ENCODE assay signal across 8 cellular contexts in genomic region chr20:362271-363254, GRCh38. TPM values are rescaled to one million over a fixed set of nuclear protein-coding genes. Genes with fewer than 3 reads are reported as not detected.
A peak's percentile ranks its signal among the peaks of the same experiment; 100 is the strongest.
DNase-seq lines count a peak whose midpoint lies in the region; ATAC-seq and TF ChIP-seq lines count a peak whose summit lies in the region.

No MANE protein-coding gene starts in this region.

- in situ Hi-C loops in IMR-90 (cut with MboI; ENCODE audit: low sequenced_read_pairs): no loop called here
- in situ Hi-C loops in astrocyte of the spinal cord (cut with HindIII; ENCODE audit: low sequenced_read_pairs): no loop called here

- no peaks in the 10 kb centered on the region for H3K9me3 ChIP-seq in IMR-90 (ENCODE audit: control insufficient read depth, insufficient read depth, low read length)

- TF ChIP-seq CTCF in IMR-90 (conservative IDR thresholded peaks at IDR 0.05; ENCODE audit: low read depth, low read length) (peak; percentile 45), astrocyte of the spinal cord (IDR thresholded peaks at IDR 0.05; ENCODE audit: low read depth, low read length) (peak; percentile 20), kidney epithelial cell (IDR thresholded peaks at IDR 0.05; ENCODE audit: insufficient read depth, low read length, poor library complexity, severe bottlenecking) (peak; percentile 52)

- peak overlapping the region; percentile 96 for H2AK9ac ChIP-seq in IMR-90 (replicated peaks; ENCODE audit: low read depth, low read length, poor library complexity)

- H3K14ac ChIP-seq in IMR-90 (replicated peaks; ENCODE audit: low read depth, low read length): peak overlapping the region; percentile 91

- ATAC-seq in IMR-90 (ENCODE audit: low read depth) (peak; percentile 25; the same call in 1 of the 2 replicates), GM21390 (IDR thresholded peaks at IDR 0.05; ENCODE audit: unreplicated experiment) (no peak)

- H3K4me1 ChIP-seq in IMR-90 (ENCODE audit: control insufficient read depth, insufficient read depth, low read length): peaks cover 26% of the 10 kb centered on the region

- H3K23ac ChIP-seq in IMR-90 (ENCODE audit: low read depth, low read length): peak overlapping the region; percentile 81

- peak overlapping the region; percentile 99 for H3K4ac ChIP-seq in IMR-90 (ENCODE audit: low read depth, low read length)

- dilution Hi-C loops in IMR-90 (cut with HindIII; ENCODE audit: low sequenced_read_pairs, unreplicated experiment): no loop called here

- peaks cover 14% of the 10 kb centered on the region for H3K9me1 ChIP-seq in IMR-90 (ENCODE audit: insufficient read depth, low read length)

- peak overlapping the region; percentile 92 for H2BK20ac ChIP-seq in IMR-90 (ENCODE audit: low read depth, low read length)

- no peaks in the 10 kb centered on the region for H3K36me3 ChIP-seq in IMR-90 (ENCODE audit: control insufficient read depth, insufficient read depth, low read length)
- H3K36me3 ChIP-seq in kidney epithelial cell (ENCODE audit: control insufficient read depth, insufficient read depth, low read length): no peaks in the 10 kb centered on the region

- peak overlapping the region; percentile 45 for H3K18ac ChIP-seq in IMR-90 (ENCODE audit: low read depth, low read length)

- no peak for TF ChIP-seq POLR2A in IMR-90 (IDR thresholded peaks at IDR 0.05; ENCODE audit: low read depth, low read length)

- 38 to 100% methylated on average over 1 to 4 of the region's 13 CpGs for WGBS in IMR-90 (ENCODE audit: extremely low coverage in 2 of 2, insufficient read length in 1 of 2), 2 experiments

- H3K27me3 ChIP-seq in IMR-90 (ENCODE audit: control insufficient read depth, insufficient read depth, low read length) (no peaks in the 10 kb centered on the region), kidney epithelial cell (ENCODE audit: control insufficient read depth, insufficient read depth, low read length) (no peaks in the 10 kb centered on the region)

- no peak overlapping the region for H3K4me2 ChIP-seq in IMR-90 (ENCODE audit: low read depth, low read length)

- peak overlapping the region; percentile 88 for H4K91ac ChIP-seq in IMR-90 (ENCODE audit: insufficient read depth, low read depth, low read length)

- peak; percentile 36; the same call in 1 of the 2 replicates for TF ChIP-seq RAD21 in IMR-90 (IDR thresholded peaks at IDR 0.05; ENCODE audit: low read length)

- DNase-seq in DMS53 (lab: John Stamatoyannopoulos, UW) (peak; percentile 99), IMR-90 (peak; percentile 83), RKO (ENCODE audit: low spot score) (peak; percentile 73), astrocyte of the spinal cord (ENCODE audit: low read depth, low spot score) (peak; percentile 76), kidney epithelial cell (ENCODE audit: low read depth) (peak; percentile 77), inferior parietal cortex (ENCODE audit: extremely low spot score) (no peak)
- DNase-seq in stimulated activated naive CD4-positive, alpha-beta T cell treated with Interleukin-2 at 50 U/mL for 16 hours (lab: John Stamatoyannopoulos, UW): peak; percentile 44

- intact Hi-C loops in IMR-90 (cut with micrococcal nuclease): no loop called here

- CTCF ChIA-PET in IMR-90 (lab: Yijun Ruan, JAX): interaction anchor here (0.9 to 1.4 kb wide), 3 partner anchors 8 to 80 kb away, joined by 3 to 9 read pairs (median 4); no protein-coding TSS in a partner anchor

- H3K56ac ChIP-seq in IMR-90 (ENCODE audit: extremely low read depth, insufficient read depth, low read length): no peak overlapping the region; the same call in 1 of the 2 replicates

- H4K8ac ChIP-seq in IMR-90 (ENCODE audit: low read depth in 2 of 2, low read length in 2 of 2): peak overlapping the region; percentile 24 to 93

- BruUV-seq in IMR-90 (replicated peaks; lab: Mats Ljungman, UMichigan): no TSS peak

- H4K5ac ChIP-seq in IMR-90 (ENCODE audit: low read depth, low read length): peak overlapping the region; percentile 23; the same call in 1 of the 2 replicates

- H3K27ac ChIP-seq in IMR-90 (ENCODE audit: insufficient read depth, low read length): peak overlapping the region; percentile 15; the same call in 1 of the 2 replicates

- H3K9ac ChIP-seq in IMR-90 (ENCODE audit: low read depth, low read length): no peak overlapping the region

- peak overlapping the region; percentile 30 for H2BK5ac ChIP-seq in IMR-90 (ENCODE audit: low read depth, low read length, poor library complexity, severe bottlenecking)

- H3K4me3 ChIP-seq in IMR-90 (ENCODE audit: insufficient read depth, low read depth, low read length) (no peak overlapping the region), astrocyte of the spinal cord (ENCODE audit: low read depth, low read length) (no peak overlapping the region), kidney epithelial cell (ENCODE audit: low read depth, low read length) (no peak overlapping the region)

- H2AFZ ChIP-seq in IMR-90 (replicated peaks; ENCODE audit: low read length, poor library complexity): peak overlapping the region; percentile 84

- peak overlapping the region; percentile 97 for H2BK120ac ChIP-seq in IMR-90 (ENCODE audit: low read depth, low read length)

- no peaks in the 10 kb centered on the region for H4K20me1 ChIP-seq in IMR-90 (ENCODE audit: insufficient read depth, low read length)

- peak overlapping the region; percentile 95; the same call in 2 of the 3 replicates for H2BK15ac ChIP-seq in IMR-90 (ENCODE audit: low read depth, low read length)

- POLR2A ChIA-PET in IMR-90 (lab: Charles Lee; ENCODE audit: unreplicated experiment): no interaction called here

- H3K79me1 ChIP-seq in IMR-90 (ENCODE audit: low read depth in 1 of 2, low read length in 2 of 2): no peaks in the 10 kb centered on the region; a peak in 1 of 4 replicates

- H2AK5ac ChIP-seq in IMR-90 (ENCODE audit: low read depth, low read length): peak overlapping the region; percentile 100

TF ChIP-seq in IMR-90, 13 proteins besides CTCF, POLR2A, EP300 and RAD21:
- no peak for TF ChIP-seq MAZ (IDR thresholded peaks at IDR 0.05; ENCODE audit: borderline replicate concordance, low read depth, low read length)
- TF ChIP-seq MXI1 (IDR thresholded peaks at IDR 0.05; ENCODE audit: borderline replicate concordance, low read depth, low read length): peak; percentile 79; the same call in 1 of the 2 replicates
- TF ChIP-seq MAFK (IDR thresholded peaks at IDR 0.05; ENCODE audit: low read depth, low read length): no peak
- TF ChIP-seq SMC3 (IDR thresholded peaks at IDR 0.05; ENCODE audit: low read depth, low read length): 0 out of 2 replicates have a peak, but pooled peaks have one; percentile 23
- peak; percentile 83 for TF ChIP-seq CEBPB (IDR thresholded peaks at IDR 0.05; ENCODE audit: low read depth, low read length)
- TF ChIP-seq USF2 (IDR thresholded peaks at IDR 0.05; ENCODE audit: low read depth, low read length): peak; percentile 88
- no peak for TF ChIP-seq BHLHE40 (IDR thresholded peaks at IDR 0.05; ENCODE audit: low read depth, low read length)

RNA-seq across cellular contexts. Expression of gene NRSN2, which starts 15.7 kb away (rescaled TPM):
- total RNA-seq in IMR-90 (2012; rRNA removed) (9.9 and 17.5 TPM in 2 replicates), kidney epithelial cell (36.9 and 37.5 TPM in 2 replicates)
- 75.1 and 101 TPM in 2 replicates for polyA plus RNA-seq in IMR-90 (2012; rRNA removed)
- 67.5 and 73.6 TPM in 2 replicates for polyA plus RNA-seq in IMR-90 (2012; cell fraction: cytosol; rRNA removed)
- 35.0 and 62.6 TPM in 2 replicates for polyA plus RNA-seq in IMR-90 (2012; cell fraction: nucleus; rRNA removed; ENCODE audit: low replicate concordance)

RNA-seq across cellular contexts. Expression of gene TRIB3, which starts 18.0 kb away (rescaled TPM):
- 15.0 and 18.5 TPM in 2 replicates for total RNA-seq in IMR-90 (2012; rRNA removed)
- 23.2 and 23.4 TPM in 2 replicates for polyA plus RNA-seq in IMR-90 (2012; rRNA removed)
- polyA plus RNA-seq in IMR-90 (2012; cell fraction: cytosol; rRNA removed): 15.9 and 35.9 TPM in 2 replicates
- 13.3 and 22.2 TPM in 2 replicates for polyA plus RNA-seq in IMR-90 (2012; cell fraction: nucleus; rRNA removed; ENCODE audit: low replicate concordance)
- 409 and 519 TPM in 2 replicates for total RNA-seq in kidney epithelial cell

RNA-seq across cellular contexts. Expression of gene SOX12, which starts 37.2 kb away (rescaled TPM):
- 1.1 TPM in 2 replicates for total RNA-seq in IMR-90 (2012; rRNA removed)
- 6.2 and 6.4 TPM in 2 replicates for polyA plus RNA-seq in IMR-90 (2012; rRNA removed)
- 9.7 and 10.0 TPM in 2 replicates for polyA plus RNA-seq in IMR-90 (2012; cell fraction: cytosol; rRNA removed)
- 15.8 and 22.6 TPM in 2 replicates for polyA plus RNA-seq in IMR-90 (2012; cell fraction: nucleus; rRNA removed; ENCODE audit: low replicate concordance)
- total RNA-seq in kidney epithelial cell: 10.2 and 13.1 TPM in 2 replicates

RNA-seq across cellular contexts. Expression of gene RBCK1, which starts 45.5 kb away (rescaled TPM):
- total RNA-seq in IMR-90 (2012; rRNA removed) (29.2 and 29.9 TPM in 2 replicates), kidney epithelial cell (292 and 371 TPM in 2 replicates)
- polyA plus RNA-seq in IMR-90 (2012; rRNA removed): 84.2 and 89.4 TPM in 2 replicates
- polyA plus RNA-seq in IMR-90 (2012; cell fraction: cytosol; rRNA removed): 51.3 and 95.8 TPM in 2 replicates
- 154 and 323 TPM in 2 replicates for polyA plus RNA-seq in IMR-90 (2012; cell fraction: nucleus; rRNA removed; ENCODE audit: low replicate concordance)

Comparison
In these comparisons a context has a peak if more than half of its experiments do, and no peak if none do; other contexts are left out.
1. RNA of gene TRIB3, which starts 18.0 kb away (total RNA-seq): 409 to 519 TPM in kidney epithelial cell; 15.0 to 18.5 TPM in IMR-90; every median in the first group is over 10 times any median in the second.
2. Peak in every context shown above with its lines, with median percentiles within 50 percentile points of each other: CTCF ChIP-seq.